24 cellular contexts compared by ENCODE assay signal in the genomic region with DNA sequence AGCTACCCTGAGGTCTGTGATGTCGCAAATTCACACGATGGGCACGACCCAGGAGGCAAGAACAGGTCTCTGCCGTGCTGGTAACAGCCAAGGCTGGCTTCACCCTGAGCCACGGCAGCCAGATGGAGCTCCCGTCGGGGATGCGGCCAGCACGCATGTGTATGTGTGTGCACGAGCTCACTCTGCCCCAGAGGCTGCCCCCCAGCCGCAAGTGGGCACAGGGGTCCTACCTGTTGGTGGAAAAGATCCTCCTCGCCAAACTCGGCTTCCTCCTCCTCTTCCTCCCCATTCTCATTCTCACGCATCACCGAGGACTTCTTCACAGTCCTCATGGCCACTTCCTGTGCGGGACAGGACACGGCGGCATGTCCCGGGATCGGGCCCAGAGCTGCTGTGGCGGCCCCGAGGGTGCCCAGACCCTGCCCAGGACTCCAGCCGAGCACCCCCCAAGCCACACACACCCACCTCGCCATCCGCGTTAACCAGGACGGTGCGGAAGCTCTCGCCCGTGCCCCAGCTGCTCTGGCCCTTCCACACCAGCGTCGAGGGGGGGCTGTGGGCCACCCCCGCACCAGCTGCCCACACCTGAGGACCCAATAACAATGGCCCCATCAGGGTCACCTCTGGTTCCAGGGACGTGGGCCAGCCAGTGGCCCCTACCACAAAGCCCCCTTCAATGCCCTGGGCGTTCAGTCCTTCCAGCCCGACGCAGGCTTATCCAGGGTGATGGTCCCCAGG. TPM values are rescaled to one million over a fixed set of nuclear protein-coding genes. Genes with fewer than 3 reads are reported as not detected.
DNase-seq lines count a peak whose midpoint lies in the region; ATAC-seq, FAIRE-seq and TF ChIP-seq lines count a peak whose summit lies in the region.
"Had no signal": no experiment of that assay in that cellular context is flagged by ENCODE, and none has a peak within 500 bp of the region (broad histone marks: within the 10 kb centered on the region; RNA-seq: fewer than 3 reads in every experiment).

No MANE protein-coding gene starts in this region.

- peaks cover 9% of the 10 kb centered on the region for H3K79me2 ChIP-seq in K562 (ENCODE audit: control insufficient read depth, insufficient read depth, low read length)

- no peaks in the 10 kb centered on the region for H3K9me1 ChIP-seq in K562 (ENCODE audit: control insufficient read depth, insufficient read depth, low read length)

- H2BK12ac ChIP-seq in neuronal stem cell (ENCODE audit: low read length), result no peak overlapping the region

- H3K79me1 ChIP-seq in neuronal stem cell (ENCODE audit: low read depth, low read length), result peaks cover 14% of the 10 kb centered on the region

- no peak overlapping the region for H2BK15ac ChIP-seq in neuronal stem cell (ENCODE audit: low read length)

- H2AFZ ChIP-seq in K562 (ENCODE audit: low read depth, low read length) (no peak overlapping the region), neuronal stem cell (ENCODE audit: low read length) (no peak overlapping the region)
- H2AFZ ChIP-seq: GM23338, PC-9 had no signal

- H3K4me3 Mint-ChIP-seq in activated T-cell treated with anti-CD3 and anti-CD28 coated beads, Interleukin-2, amount 50 U/mL, for 24 hours, result no peak overlapping the region
- H3K4me3 Mint-ChIP-seq in activated T-cell treated with anti-CD3 and anti-CD28 coated beads, Interleukin-2, amount 50 U/mL, for 4 hours, result no peak overlapping the region
- H3K4me3 Mint-ChIP-seq in activated CD8-positive, alpha-beta T cell treated with anti-CD3 and anti-CD28 coated beads, Interleukin-2, amount 10 ng/mL, durations not matched to agents 7 days and 5 days, result no peak overlapping the region
- H3K4me3 Mint-ChIP-seq: CD8-positive, alpha-beta T cell; GM23338 had no signal

- peaks cover 14% of the 10 kb centered on the region for H3K4me1 Mint-ChIP-seq in activated T-cell treated with anti-CD3 and anti-CD28 coated beads, Interleukin-2, amount 50 U/mL, for 24 hours (ENCODE audit: low read depth)
- peaks cover 5% of the 10 kb centered on the region for H3K4me1 Mint-ChIP-seq in activated T-cell treated with anti-CD3 and anti-CD28 coated beads, Interleukin-2, amount 50 U/mL, for 4 hours (ENCODE audit: low read depth)
- peaks cover 8% of the 10 kb centered on the region for H3K4me1 Mint-ChIP-seq in activated CD8-positive, alpha-beta T cell treated with anti-CD3 and anti-CD28 coated beads, Interleukin-2, amount 10 ng/mL, durations not matched to agents 7 days and 5 days (ENCODE audit: low read depth)

- no peak for TF ChIP-seq EP300 in K562 (IDR thresholded peaks at IDR 0.05; ENCODE audit: low read length)

- H3K14ac ChIP-seq in neuronal stem cell (ENCODE audit: low read length), result no peak overlapping the region

- WGBS in K562 (ENCODE audit: insufficient coverage, low coverage, missing lambda C conversion rate), result 97% methylated on average over 31 of the region's 37 CpGs
- no CpG with 5 or more reads among the region's 37 CpGs for WGBS in neuronal stem cell (ENCODE audit: extremely low coverage in 2 of 2, insufficient read length in 2 of 2, insufficient replicate concordance in 1 of 2), 2 donors
- WGBS in right lobe of liver (ENCODE audit: insufficient coverage, low coverage, low lambda C conversion rate, missing lambda C conversion rate), result 100% methylated on average over 3 of the region's 37 CpGs

- H3K4me1 ChIP-seq in HEK293 (ENCODE audit: control insufficient read depth, insufficient read depth, low read length) (0 out of 2 replicates have a peak, but pooled peaks cover 6% of the 10 kb centered on the region), K562 (replicated peaks in 1 of 2; ENCODE audit: control insufficient read depth in 2 of 2, insufficient read depth in 2 of 2, low read length in 2 of 2) (peaks cover 6 to 48% of the 10 kb centered on the region in 2 experiments; a peak in 4 of 5 replicates), neuronal stem cell (ENCODE audit: control insufficient read depth in 2 of 2, insufficient read depth in 1 of 2, low read depth in 1 of 2, low read length in 2 of 2) (peaks cover 8 to 10% of the 10 kb centered on the region in 2 donors), uterus (peaks cover 3 to 11% of the 10 kb centered on the region in 2 donors), right lobe of liver (peaks cover 0 to 10% (median under 1%) of the 10 kb centered on the region in 4 donors)

- no peaks in the 10 kb centered on the region for H3K9me3 Mint-ChIP-seq in activated T-cell treated with anti-CD3 and anti-CD28 coated beads, Interleukin-2, amount 50 U/mL, for 24 hours
- no peaks in the 10 kb centered on the region for H3K9me3 Mint-ChIP-seq in activated T-cell treated with anti-CD3 and anti-CD28 coated beads, Interleukin-2, amount 50 U/mL, for 4 hours
- no peaks in the 10 kb centered on the region for H3K9me3 Mint-ChIP-seq in activated CD8-positive, alpha-beta T cell treated with anti-CD3 and anti-CD28 coated beads, Interleukin-2, amount 10 ng/mL, durations not matched to agents 7 days and 5 days (ENCODE audit: insufficient read depth)
- H3K9me3 Mint-ChIP-seq: CD8-positive, alpha-beta T cell had no signal

- DNase-seq in activated T-cell treated with anti-CD3 and anti-CD28 coated beads, Interleukin-2, amount 50 U/mL, for 24 hours, result no peak
- DNase-seq in activated T-cell treated with anti-CD3 and anti-CD28 coated beads, Interleukin-2, amount 50 U/mL, for 4 hours, result no peak
- DNase-seq in K562 (ENCODE audit: extremely low read depth in 1 of 4, low spot score in 3 of 4), result no peak
- DNase-seq in neuronal stem cell (ENCODE audit: low spot score), result no peak
- DNase-seq in uterus, result no peak
- DNase-seq in right lobe of liver, result no peak
- DNase-seq in activated CD8-positive, alpha-beta T cell treated with anti-CD3 and anti-CD28 coated beads, Interleukin-2, amount 10 ng/mL, durations not matched to agents 7 days and 5 days, result no peak
- DNase-seq: ACHN; C1 segment of cervical spinal cord; CD8-positive, alpha-beta T cell; NCI-H1105; NCI-H146; NCI-H2029; NCI-H226; NCI-H510A treated with DMSO at 0.1 percent for 48 hours; NCI-H748 treated with DMSO at 0.1 percent for 48 hours; PC-9; RPMI8226 had no signal

- no peak for TF ChIP-seq CTCF in HEK293 (tag by site-specific recombination; IDR thresholded peaks at IDR 0.05)
- TF ChIP-seq CTCF in K562 (IDR thresholded peaks at IDR 0.05 in 2 of 3, conservative IDR thresholded peaks at IDR 0.05 in 1 of 3; ENCODE audit: insufficient read depth in 2 of 3, low read depth in 1 of 3, low read length in 3 of 3), result no peak
- no peak for TF ChIP-seq CTCF in uterus (IDR thresholded peaks at IDR 0.05)
- no peak for TF ChIP-seq CTCF in right lobe of liver (IDR thresholded peaks at IDR 0.05)

- CTCF ChIA-PET in HEK293 (lab: Yijun Ruan, JAX) (interaction anchor here (0.7 kb wide), 3 partner anchors 8 to 242 kb away, joined by 3 read pairs; no protein-coding TSS in a partner anchor), K562 (lab: Yijun Ruan, JAX; ENCODE audit: low intra/inter-chr PET ratio) (no interaction called here)
- CTCF ChIA-PET in activated CD8-positive, alpha-beta T cell treated with anti-CD3 and anti-CD28 coated beads, Interleukin-2, amount 10 ng/mL, durations not matched to agents 7 days and 5 days (lab: Charles Lee), result no interaction called here

- POLR2A ChIA-PET in HEK293 (lab: Yijun Ruan, JAX), result interaction anchor here (1.0 kb wide), 1 partner anchor 45 kb away, joined by 5 read pairs; the partner anchor contains the start of gene GADD45B
- POLR2A ChIA-PET in K562 (lab: Yijun Ruan, JAX), result interaction anchor here (0.6 to 2.6 kb wide), 2 partner anchors 8 to 161 kb away, joined by 3 to 13 read pairs; no protein-coding TSS in a partner anchor
- POLR2A ChIA-PET in activated CD8-positive, alpha-beta T cell treated with anti-CD3 and anti-CD28 coated beads, Interleukin-2, amount 10 ng/mL, durations not matched to agents 7 days and 5 days (lab: Charles Lee), result no interaction called here

- H3K36me3 Mint-ChIP-seq in activated T-cell treated with anti-CD3 and anti-CD28 coated beads, Interleukin-2, amount 50 U/mL, for 24 hours (ENCODE audit: low read depth), result peaks cover 67% of the 10 kb centered on the region
- peaks cover 10% of the 10 kb centered on the region for H3K36me3 Mint-ChIP-seq in activated T-cell treated with anti-CD3 and anti-CD28 coated beads, Interleukin-2, amount 50 U/mL, for 4 hours (ENCODE audit: insufficient read depth)
- peaks cover 47% of the 10 kb centered on the region for H3K36me3 Mint-ChIP-seq in activated CD8-positive, alpha-beta T cell treated with anti-CD3 and anti-CD28 coated beads, Interleukin-2, amount 10 ng/mL, durations not matched to agents 7 days and 5 days (ENCODE audit: low read depth)

- H3K36me3 ChIP-seq in HEK293 (ENCODE audit: control insufficient read depth in 2 of 2, insufficient read depth in 1 of 2, low read length in 2 of 2), result peaks cover 5 to 64% of the 10 kb centered on the region in 2 experiments; a peak in 2 of 3 replicates
- H3K36me3 ChIP-seq in K562 (ENCODE audit: control insufficient read depth, insufficient read depth, low read length), result peaks cover 66% of the 10 kb centered on the region; the same call in 2 of the 3 replicates
- peaks cover 42 to 63% of the 10 kb centered on the region in 2 donors for H3K36me3 ChIP-seq in neuronal stem cell (replicated peaks in 1 of 2; ENCODE audit: control insufficient read depth in 2 of 2, insufficient read depth in 2 of 2, low read length in 2 of 2)
- H3K36me3 ChIP-seq in uterus, result no peaks in the 10 kb centered on the region
- H3K36me3 ChIP-seq in right lobe of liver, result peaks cover 0 to 16% (median 1%) of the 10 kb centered on the region in 4 donors

- H3K27ac ChIP-seq in HEK293 (ENCODE audit: extremely low read depth, low read depth, low read length), result no peak overlapping the region
- H3K27ac ChIP-seq in K562 (ENCODE audit: extremely low read depth, low read depth, low read length), result no peak overlapping the region
- H3K27ac ChIP-seq in neuronal stem cell (replicated peaks; ENCODE audit: low read length), result no peak overlapping the region
- H3K27ac ChIP-seq in uterus, result no peak overlapping the region
- H3K27ac ChIP-seq in right lobe of liver, result no peak overlapping the region
- H3K27ac ChIP-seq: 22Rv1, PC-9 had no signal

- no peak for FAIRE-seq in K562 (lab: Jason Lieb, UNC)
- FAIRE-seq: G401.6, GM12892 had no signal

- TF ChIP-seq RAD21 in K562 (CRISPR knock-in tag; conservative IDR thresholded peaks at IDR 0.05 in 1 of 2, IDR thresholded peaks at IDR 0.05 in 1 of 2), result no peak

- ATAC-seq in activated T-cell treated with anti-CD3 and anti-CD28 coated beads, Interleukin-2, amount 50 U/mL, for 4 hours, result no peak
- ATAC-seq in K562 (no peak), right lobe of liver (no peak)
- no peak for ATAC-seq in activated CD8-positive, alpha-beta T cell treated with anti-CD3 and anti-CD28 coated beads, Interleukin-2, amount 10 ng/mL, durations not matched to agents 7 days and 5 days
- ATAC-seq: CD8-positive, alpha-beta T cell; GM23338 had no signal

- H3K4me2 ChIP-seq in K562 (ENCODE audit: insufficient read depth, low read length), result no peak overlapping the region
- no peak overlapping the region for H3K4me2 ChIP-seq in neuronal stem cell (ENCODE audit: insufficient read depth, low read length, poor library complexity, severe bottlenecking)
- H3K4me2 ChIP-seq: GM23338, PC-9 had no signal

- no peak overlapping the region for H2AK5ac ChIP-seq in neuronal stem cell (ENCODE audit: low read depth, low read length)

- H3K27me3 Mint-ChIP-seq in activated T-cell treated with anti-CD3 and anti-CD28 coated beads, Interleukin-2, amount 50 U/mL, for 24 hours, result no peaks in the 10 kb centered on the region
- no peaks in the 10 kb centered on the region for H3K27me3 Mint-ChIP-seq in activated T-cell treated with anti-CD3 and anti-CD28 coated beads, Interleukin-2, amount 50 U/mL, for 4 hours (ENCODE audit: low read depth)
- H3K27me3 Mint-ChIP-seq in activated CD8-positive, alpha-beta T cell treated with anti-CD3 and anti-CD28 coated beads, Interleukin-2, amount 10 ng/mL, durations not matched to agents 7 days and 5 days (ENCODE audit: low read depth), result no peaks in the 10 kb centered on the region

- H3K27me3 ChIP-seq in K562 (ENCODE audit: control insufficient read depth in 2 of 2, insufficient read depth in 2 of 2, low read length in 2 of 2), result no peaks in the 10 kb centered on the region
- H3K27me3 ChIP-seq in neuronal stem cell (ENCODE audit: control insufficient read depth in 3 of 3, insufficient read depth in 3 of 3, low read depth in 1 of 3, low read length in 3 of 3), result no peaks in the 10 kb centered on the region
- H3K27me3 ChIP-seq in uterus, result no peaks in the 10 kb centered on the region
- no peaks in the 10 kb centered on the region for H3K27me3 ChIP-seq in right lobe of liver

- H3K23ac ChIP-seq in neuronal stem cell (ENCODE audit: low read depth, low read length, poor library complexity), result peak overlapping the region; percentile 20

- H3K27ac Mint-ChIP-seq in activated T-cell treated with anti-CD3 and anti-CD28 coated beads, Interleukin-2, amount 50 U/mL, for 24 hours, result peak overlapping the region; percentile 40
- no peak overlapping the region for H3K27ac Mint-ChIP-seq in activated CD8-positive, alpha-beta T cell treated with anti-CD3 and anti-CD28 coated beads, Interleukin-2, amount 10 ng/mL, durations not matched to agents 7 days and 5 days
- H3K27ac Mint-ChIP-seq: CD8-positive, alpha-beta T cell; GM23338 had no signal

- BruUV-seq in K562 (replicated peaks; lab: Mats Ljungman, UMichigan), result no TSS peak

- H3K18ac ChIP-seq in neuronal stem cell (ENCODE audit: low read length), result no peak overlapping the region

- peaks cover 5% of the 10 kb centered on the region; the same call in 1 of the 2 replicates for H4K20me1 ChIP-seq in K562 (replicated peaks; ENCODE audit: control insufficient read depth, insufficient read depth, low read length)

- intact Hi-C loops in K562 (cut with micrococcal nuclease), result no loop called here
- intact Hi-C loops in uterus (cut with DNase I; ENCODE audit: low total_unique reads), result no loop called here
- intact Hi-C loops in right lobe of liver (cut with DNase I), result no loop called here

- H4K91ac ChIP-seq in neuronal stem cell (ENCODE audit: low read depth, low read length, poor library complexity), result no peak overlapping the region

- in situ Hi-C loops in K562 (cut with MboI), result no loop called here

- H2BK5ac ChIP-seq in neuronal stem cell (ENCODE audit: low read length), result no peak overlapping the region

- TF ChIP-seq POLR2A in K562 (conservative IDR thresholded peaks at IDR 0.05), result no peak
- no peak for TF ChIP-seq POLR2A in uterus (IDR thresholded peaks at IDR 0.05)
- TF ChIP-seq POLR2A in right lobe of liver (IDR thresholded peaks at IDR 0.05), result no peak

- H3K9ac ChIP-seq in K562 (ENCODE audit: insufficient read depth in 1 of 2, low read depth in 2 of 2, low read length in 2 of 2), result no peak overlapping the region
- H3K9ac ChIP-seq in neuronal stem cell (ENCODE audit: low read depth, low read length, poor library complexity), result peak overlapping the region; percentile 70

- H3K9me3 ChIP-seq in HEK293 (ENCODE audit: control insufficient read depth, insufficient read depth, low read depth, low read length), result no peaks in the 10 kb centered on the region
- no peaks in the 10 kb centered on the region for H3K9me3 ChIP-seq in K562 (replicated peaks; ENCODE audit: control insufficient read depth, insufficient read depth, low read depth, low read length)
- no peaks in the 10 kb centered on the region for H3K9me3 ChIP-seq in neuronal stem cell (replicated peaks in 1 of 2; ENCODE audit: control insufficient read depth in 2 of 2, insufficient read depth in 1 of 2, low read depth in 1 of 2, low read length in 2 of 2)
- no peaks in the 10 kb centered on the region for H3K9me3 ChIP-seq in uterus
- no peaks in the 10 kb centered on the region for H3K9me3 ChIP-seq in right lobe of liver
- H3K9me3 ChIP-seq: HAP-1 had no signal

- H4K8ac ChIP-seq in neuronal stem cell (ENCODE audit: low read depth, low read length), result peak overlapping the region; percentile 43

- H2BK120ac ChIP-seq in neuronal stem cell (ENCODE audit: low read depth, low read length), result no peak overlapping the region

- H3K4ac ChIP-seq in neuronal stem cell (ENCODE audit: low read length), result no peak overlapping the region

- H3K4me3 ChIP-seq in HEK293 (ENCODE audit: low read depth, low read length) (no peak overlapping the region), K562 (no peak overlapping the region), neuronal stem cell (ENCODE audit: low read length in 2 of 2) (no peak overlapping the region), uterus (no peak overlapping the region), right lobe of liver (no peak overlapping the region)
- H3K4me3 ChIP-seq: GM23338, HAP-1, PC-9 had no signal

RNA-seq across cellular contexts. Expression of gene TIMM13, which starts 4.1 kb away (rescaled TPM):
- 100 to 1,000 TPM; 273 to 326 (median 286) TPM for total RNA-seq in activated T-cell treated with anti-CD3 and anti-CD28 coated beads, Interleukin-2, amount 50 U/mL, for 4 hours
- total RNA-seq in K562 (2011; cell fraction: chromatin; rRNA removed; ENCODE audit: low replicate concordance), result 33.4 and 83.5 TPM in 2 replicates
- 50.0 and 67.9 TPM in 2 replicates for total RNA-seq in K562 (2011; cell fraction: nucleolus; rRNA removed)
- total RNA-seq in K562 (2011; cell fraction: nucleoplasm; rRNA removed), result 30.1 and 33.7 TPM in 2 replicates
- total RNA-seq in K562 (2014; rRNA removed), result 112 and 140 TPM in 2 replicates
- total RNA-seq in K562 (2014; rRNA removed; fragmentation: Illumina TruSeq; extraction: Trizol), result 13.8 and 18.7 TPM in 2 replicates
- total RNA-seq in K562 (2015; rRNA removed; fragmentation: Illumina TruSeq; extraction: Trizol), result 81.1 and 90.4 TPM in 2 replicates
- total RNA-seq in K562 (2021), result 215 and 235 TPM in 2 replicates
- 35.0 and 50.3 TPM in 2 replicates for polyA plus RNA-seq in K562 (2011; rRNA removed)
- 77.5 and 236 TPM in 2 replicates for polyA plus RNA-seq in K562 (2011; cell fraction: cytosol; rRNA removed)
- polyA plus RNA-seq in K562 (2011; cell fraction: nucleus; rRNA removed), result 41.8 and 63.1 TPM in 2 replicates
- polyA plus RNA-seq in K562 (2012), result 83.8 and 112 TPM in 2 replicates
- polyA plus RNA-seq in K562 (2014; fragmentation: Illumina TruSeq; extraction: Trizol), result 20.3 and 68.0 TPM in 2 replicates
- polyA plus RNA-seq in K562 (2014; fragmentation: Nextera tagmentation; extraction: Ambion mirVana), result 10 to 100 TPM; 17.6 to 71.8 TPM
- polyA plus RNA-seq in K562 (2014; rRNA removed), result 105 and 132 TPM in 2 replicates
- polyA minus RNA-seq in K562 (2011; rRNA and poly(A)+ RNA removed), result 4.1 and 9.6 TPM in 2 replicates
- polyA minus RNA-seq in K562 (2011; cell fraction: cytosol; rRNA and poly(A)+ RNA removed), result 27.2 and 34.0 TPM in 2 replicates
- 18.0 and 20.1 TPM in 2 replicates for polyA minus RNA-seq in K562 (2011; cell fraction: nucleus; rRNA and poly(A)+ RNA removed)
- polyA plus RNA-seq in neuronal stem cell (2013, experiment 1 of 2), result 75.3 TPM
- polyA plus RNA-seq in neuronal stem cell (2013, experiment 2 of 2), result 72.7 TPM
- total RNA-seq in uterus, result 10 to 100 TPM in 3 of 4 donors, 1 to 10 TPM in 1; 6.5 to 53.8 (median 31.9) TPM
- 10 to 100 TPM; 35.5 to 59.8 (median 51.1) TPM for total RNA-seq in right lobe of liver
- 10 to 100 TPM; 75.1 to 80.2 TPM for total RNA-seq in activated CD8-positive, alpha-beta T cell treated with anti-CD3 and anti-CD28 coated beads, Interleukin-2, amount 10 ng/mL, durations not matched to agents 7 days and 5 days

RNA-seq across cellular contexts. Expression of gene LMNB2, which starts 25.3 kb away (rescaled TPM):
- 10 to 100 TPM; 90.9 to 98.3 (median 92.0) TPM for total RNA-seq in activated T-cell treated with anti-CD3 and anti-CD28 coated beads, Interleukin-2, amount 50 U/mL, for 4 hours
- total RNA-seq in K562 (2011; cell fraction: chromatin; rRNA removed; ENCODE audit: low replicate concordance), result 40.1 and 85.1 TPM in 2 replicates
- total RNA-seq in K562 (2011; cell fraction: nucleolus; rRNA removed), result 40.9 and 42.2 TPM in 2 replicates
- total RNA-seq in K562 (2011; cell fraction: nucleoplasm; rRNA removed), result 35.7 and 48.3 TPM in 2 replicates
- total RNA-seq in K562 (2014; rRNA removed) (133 and 141 TPM in 2 replicates), K562 (2014; rRNA removed; fragmentation: Illumina TruSeq; extraction: Trizol) (46.8 and 52.9 TPM in 2 replicates), K562 (2015; rRNA removed; fragmentation: Illumina TruSeq; extraction: Trizol) (105 and 106 TPM in 2 replicates), K562 (2021) (98.3 and 123 TPM in 2 replicates), uterus (10 to 100 TPM; 10.3 to 75.7 (median 17.1) TPM), right lobe of liver (10 to 100 TPM in 1 of 6 experiments, 1 to 10 TPM in 5; 4.6 to 11.6 (median 7.1) TPM)
- polyA plus RNA-seq in K562 (2011; rRNA removed) (90.3 and 94.7 TPM in 2 replicates), K562 (2014; fragmentation: Illumina TruSeq; extraction: Trizol) (117 and 161 TPM in 2 replicates), K562 (2014; fragmentation: Nextera tagmentation; extraction: Ambion mirVana) (under 1 TPM; 0.48 to 0.71 TPM), K562 (2014; rRNA removed) (94.5 and 105 TPM in 2 replicates)
- 191 and 212 TPM in 2 replicates for polyA plus RNA-seq in K562 (2011; cell fraction: cytosol; rRNA removed)
- polyA plus RNA-seq in K562 (2011; cell fraction: nucleus; rRNA removed), result 59.1 and 76.5 TPM in 2 replicates
- 58.8 and 94.2 TPM in 2 replicates for polyA plus RNA-seq in K562 (2012)
- 57.4 and 85.2 TPM in 2 replicates for polyA minus RNA-seq in K562 (2011; rRNA and poly(A)+ RNA removed)
- 48.5 and 69.4 TPM in 2 replicates for polyA minus RNA-seq in K562 (2011; cell fraction: cytosol; rRNA and poly(A)+ RNA removed)
- polyA minus RNA-seq in K562 (2011; cell fraction: nucleus; rRNA and poly(A)+ RNA removed), result 10.8 and 13.6 TPM in 2 replicates
- 123 TPM for polyA plus RNA-seq in neuronal stem cell (2013, experiment 1 of 2)
- polyA plus RNA-seq in neuronal stem cell (2013, experiment 2 of 2), result 124 TPM
- total RNA-seq in activated CD8-positive, alpha-beta T cell treated with anti-CD3 and anti-CD28 coated beads, Interleukin-2, amount 10 ng/mL, durations not matched to agents 7 days and 5 days, result 100 to 1,000 TPM; 108 to 119 TPM

RNA-seq across cellular contexts. Expression of gene GADD45B, which starts 44.4 kb away (rescaled TPM):
- 10 to 100 TPM; 67.4 to 75.5 (median 72.8) TPM for total RNA-seq in activated T-cell treated with anti-CD3 and anti-CD28 coated beads, Interleukin-2, amount 50 U/mL, for 4 hours
- total RNA-seq in K562 (2011; cell fraction: chromatin; rRNA removed; ENCODE audit: low replicate concordance), result 7.1 and 17.3 TPM in 2 replicates
- total RNA-seq in K562 (2011; cell fraction: nucleolus; rRNA removed), result 18.6 and 27.0 TPM in 2 replicates
- 12.8 and 19.0 TPM in 2 replicates for total RNA-seq in K562 (2011; cell fraction: nucleoplasm; rRNA removed)
- 3.9 and 4.1 TPM in 2 replicates for total RNA-seq in K562 (2014; rRNA removed)
- total RNA-seq in K562 (2014; rRNA removed; fragmentation: Illumina TruSeq; extraction: Trizol), result 1.7 and 2.1 TPM in 2 replicates
- 1.9 and 2.0 TPM in 2 replicates for total RNA-seq in K562 (2015; rRNA removed; fragmentation: Illumina TruSeq; extraction: Trizol)
- 2.9 and 3.1 TPM in 2 replicates for total RNA-seq in K562 (2021)
- 2.7 and 4.7 TPM in 2 replicates for polyA plus RNA-seq in K562 (2011; rRNA removed)
- polyA plus RNA-seq in K562 (2011; cell fraction: cytosol; rRNA removed), result 5.2 and 6.5 TPM in 2 replicates
- polyA plus RNA-seq in K562 (2011; cell fraction: nucleus; rRNA removed), result 8.7 and 19.6 TPM in 2 replicates
- polyA plus RNA-seq in K562 (2012), result 2.9 and 8.2 TPM in 2 replicates
- 0.79 and 1.0 TPM in 2 replicates for polyA plus RNA-seq in K562 (2014; fragmentation: Illumina TruSeq; extraction: Trizol)
- polyA plus RNA-seq in K562 (2014; fragmentation: Nextera tagmentation; extraction: Ambion mirVana), result under 1 TPM; 0.06 to 0.18 TPM
- polyA plus RNA-seq in K562 (2014; rRNA removed), result 2.5 and 2.7 TPM in 2 replicates
- polyA minus RNA-seq in K562 (2011; rRNA and poly(A)+ RNA removed), result 3.5 and 5.2 TPM in 2 replicates
- 4.3 and 18.2 TPM in 2 replicates for polyA minus RNA-seq in K562 (2011; cell fraction: cytosol; rRNA and poly(A)+ RNA removed)
- 17.8 and 31.2 TPM in 2 replicates for polyA minus RNA-seq in K562 (2011; cell fraction: nucleus; rRNA and poly(A)+ RNA removed)
- polyA plus RNA-seq in neuronal stem cell (2013, experiment 1 of 2), result 3.0 TPM
- polyA plus RNA-seq in neuronal stem cell (2013, experiment 2 of 2), result 2.3 TPM
- total RNA-seq in uterus, result 10 to 100 TPM; 17.6 to 68.2 (median 38.0) TPM
- 100 to 1,000 TPM in 4 of 6 experiments, 10 to 100 TPM in 2; 39.0 to 176 (median 127) TPM for total RNA-seq in right lobe of liver
- total RNA-seq in activated CD8-positive, alpha-beta T cell treated with anti-CD3 and anti-CD28 coated beads, Interleukin-2, amount 10 ng/mL, durations not matched to agents 7 days and 5 days, result 10 to 100 TPM; 59.2 to 61.4 TPM
